ENCODE assay signal across 8 cellular contexts in the genomic region with DNA sequence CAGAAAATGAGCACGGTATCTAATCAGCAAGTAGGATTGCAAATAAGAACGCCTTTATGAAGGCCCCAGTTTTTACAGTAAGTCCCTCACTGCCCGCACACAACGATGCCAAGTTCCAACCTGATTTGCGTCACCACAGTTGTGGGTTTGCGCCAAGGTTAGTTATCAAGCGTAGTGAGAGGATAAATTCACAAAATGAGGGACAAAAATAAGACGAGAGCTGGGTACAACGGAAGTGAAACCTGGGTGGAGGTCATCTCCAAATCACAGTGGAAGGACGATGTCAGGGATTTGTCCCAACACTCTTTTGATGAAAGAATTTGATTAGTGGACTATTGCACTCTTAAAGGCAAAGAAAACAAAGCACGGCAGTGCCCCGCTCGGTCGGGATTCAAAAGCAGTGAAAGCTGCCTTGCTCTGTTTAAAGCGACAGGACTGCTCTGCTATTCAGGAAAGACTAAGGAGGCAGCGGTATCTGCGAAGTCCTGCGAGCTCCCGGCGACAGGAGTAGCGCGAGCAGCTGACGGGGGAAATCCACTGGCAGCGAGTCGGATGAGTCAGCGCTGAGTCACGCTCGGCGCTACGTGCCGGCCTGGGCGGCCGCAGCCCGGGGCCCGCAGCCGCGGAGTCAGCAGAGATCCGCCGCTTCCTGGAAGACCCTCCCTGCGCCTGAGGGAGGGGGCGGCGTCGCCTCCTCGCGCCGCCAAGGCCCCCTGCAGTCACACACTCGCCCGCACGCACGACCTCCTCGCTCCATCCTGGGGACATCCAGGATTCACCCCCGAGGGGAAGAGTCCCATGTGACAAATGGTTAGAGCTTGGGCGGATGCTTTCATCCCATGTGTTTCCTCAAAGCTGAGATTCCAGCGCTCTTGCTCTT.
A peak's percentile ranks its signal among the peaks of the same experiment; 100 is the strongest.
DNase-seq lines count a peak whose midpoint lies in the region; ATAC-seq and TF ChIP-seq lines count a peak whose summit lies in the region.

No MANE protein-coding gene starts in this region.

- no peaks in the 10 kb centered on the region for H3K4me1 ChIP-seq in breast epithelium
- peaks cover 8% of the 10 kb centered on the region for H3K4me1 ChIP-seq in iPS-20b (ENCODE audit: insufficient read depth, low read length)

- DNase-seq in SKM-1 treated with dmso at 0.1 percent for 144 hours (lab: John Stamatoyannopoulos, UW; ENCODE audit: unreplicated experiment) (peak; percentile 70), SKM-1 (lab: John Stamatoyannopoulos, UW; ENCODE audit: unreplicated experiment) (no peak), NCI-H2107 (lab: John Stamatoyannopoulos, UW) (peak; percentile 3), breast epithelium (ENCODE audit: low spot score in 2 of 2) (peak; percentile 86 to 91)

- peak overlapping the region; percentile 42 to 70 (median 54) for H3K4me3 ChIP-seq in breast epithelium
- peak overlapping the region; percentile 82 for H3K4me3 ChIP-seq in iPS-20b (ENCODE audit: low read length)
- peak overlapping the region; percentile 23 to 52 (median 36) for H3K4me3 ChIP-seq in skin epidermis

- TF ChIP-seq CTCF in VCaP (conservative IDR thresholded peaks at IDR 0.05): peak; percentile 15; the same call in 1 of the 2 replicates
- no peak for TF ChIP-seq CTCF in breast epithelium (IDR thresholded peaks at IDR 0.05)

- H3K27ac ChIP-seq in VCaP (peak overlapping the region; percentile 85), breast epithelium (peak overlapping the region; percentile 90 to 92), iPS-20b (ENCODE audit: low read length) (no peak overlapping the region), skin epidermis (peak overlapping the region; percentile 54 to 98 (median 88))

- peak; percentile 6 for TF ChIP-seq POLR2A in breast epithelium (IDR thresholded peaks at IDR 0.05)

- peak; percentile 96 for ATAC-seq in HG03025 (IDR thresholded peaks at IDR 0.05; ENCODE audit: low FRiP score, unreplicated experiment)

- H3K27me3 ChIP-seq in breast epithelium: no peaks in the 10 kb centered on the region
- peaks cover 25% of the 10 kb centered on the region for H3K27me3 ChIP-seq in iPS-20b (ENCODE audit: insufficient read depth, low read length)

- H3K9ac ChIP-seq in iPS-20b (ENCODE audit: low read depth, low read length): peak overlapping the region; percentile 70; the same call in 1 of the 2 replicates

- no peaks in the 10 kb centered on the region for H3K36me3 ChIP-seq in breast epithelium
- no peaks in the 10 kb centered on the region for H3K36me3 ChIP-seq in iPS-20b (ENCODE audit: insufficient read depth, low read depth, low read length)

- intact Hi-C loops in breast epithelium (cut with DNase I; ENCODE audit: low total_unique reads): no loop called here

- H3K9me3 ChIP-seq in breast epithelium (peaks cover 0 to 4% of the 10 kb centered on the region in 2 donors), iPS-20b (ENCODE audit: insufficient read depth, low read depth, low read length) (no peaks in the 10 kb centered on the region)
